25 cellular contexts compared by ENCODE assay signal in genomic region chr11:67516806-67517205, GRCh38. TPM values are rescaled to one million over a fixed set of nuclear protein-coding genes. Genes with fewer than 3 reads are reported as not detected.
DNase-seq lines count a peak whose midpoint lies in the region; ATAC-seq, FAIRE-seq and TF ChIP-seq lines count a peak whose summit lies in the region.
"Had no signal": no experiment of that assay in that cellular context is flagged by ENCODE, and none has a peak within 500 bp of the region (broad histone marks: within the 10 kb centered on the region; RNA-seq: fewer than 3 reads in every experiment).

No MANE protein-coding gene starts in this region.

- peak overlapping the region; percentile 50 for H3K9ac ChIP-seq in neuronal stem cell (ENCODE audit: low read depth, low read length, poor library complexity)
- H3K9ac ChIP-seq: BLaER1 treated with 17β-estradiol and CSF1 and Interleukin-3, amounts not matched to agents 10 nM and 100 nM had no signal

- H3K14ac ChIP-seq in neuronal stem cell (ENCODE audit: low read length) = no peak overlapping the region

- peak; percentile 74 for FAIRE-seq in HTR-8/SVneo (lab: Jason Lieb, UNC)
- FAIRE-seq: A549, G401.6, GM19239 had no signal

- no peak for DNase-seq in HTR-8/SVneo (ENCODE audit: insufficient read length, low spot score)
- DNase-seq in coronary artery (ENCODE audit: low spot score) = peak; percentile 55
- no peak for DNase-seq in neuronal stem cell (ENCODE audit: low spot score)
- peak; percentile 62 for DNase-seq in spleen
- no peak for DNase-seq in activated naive CD4-positive, alpha-beta T cell treated with Interleukin-2 at 50 U/mL for 16 hours
- DNase-seq in COLO668 (lab: John Stamatoyannopoulos, UW; ENCODE audit: unreplicated experiment) = no peak
- DNase-seq: 8988T, ACHN, AML-193, BE2C, Calu3, COR-L47, DMS153, DND-41, GOT3, H7, HCEC 1CT had no signal

- H3K4me1 ChIP-seq in neuronal stem cell (ENCODE audit: control insufficient read depth in 2 of 2, insufficient read depth in 1 of 2, low read depth in 1 of 2, low read length in 2 of 2) = no peaks in the 10 kb centered on the region
- H3K4me1 ChIP-seq in spleen = no peaks in the 10 kb centered on the region
- H3K4me1 ChIP-seq: A549; BE2C; BLaER1 treated with 17β-estradiol and CSF1 and Interleukin-3, amounts not matched to agents 10 nM and 100 nM had no signal

- TF ChIP-seq CTCF in coronary artery (IDR thresholded peaks at IDR 0.05) (no peak), spleen (IDR thresholded peaks at IDR 0.05 in 8 of 11, conservative IDR thresholded peaks at IDR 0.05 in 3 of 11) (no peak)

- peak overlapping the region; percentile 52 for H3K23ac ChIP-seq in neuronal stem cell (ENCODE audit: low read depth, low read length, poor library complexity)

- no peaks in the 10 kb centered on the region for H3K79me1 ChIP-seq in neuronal stem cell (ENCODE audit: low read depth, low read length)

- H3K27ac ChIP-seq in coronary artery (no peak overlapping the region), neuronal stem cell (replicated peaks; ENCODE audit: low read length) (no peak overlapping the region), spleen (no peak overlapping the region)
- H3K27ac ChIP-seq: A549; BLaER1 treated with 17β-estradiol and CSF1 and Interleukin-3, amounts not matched to agents 10 nM and 100 nM had no signal

- no peak overlapping the region for H4K91ac ChIP-seq in neuronal stem cell (ENCODE audit: low read depth, low read length, poor library complexity)

- no peak overlapping the region for H2AFZ ChIP-seq in neuronal stem cell (ENCODE audit: low read length)

- no peak overlapping the region for H3K4me2 ChIP-seq in neuronal stem cell (ENCODE audit: insufficient read depth, low read length, poor library complexity, severe bottlenecking)
- H3K4me2 ChIP-seq: A549; BLaER1 treated with 17β-estradiol and CSF1 and Interleukin-3, amounts not matched to agents 10 nM and 100 nM had no signal

- H3K18ac ChIP-seq in neuronal stem cell (ENCODE audit: low read length) = peak overlapping the region; percentile 71

- no peak overlapping the region for H4K8ac ChIP-seq in neuronal stem cell (ENCODE audit: low read depth, low read length)

- peak overlapping the region; percentile 14 for H2BK12ac ChIP-seq in neuronal stem cell (ENCODE audit: low read length)

- peak overlapping the region; percentile 6 for H2AK5ac ChIP-seq in neuronal stem cell (ENCODE audit: low read depth, low read length)

- no peak for TF ChIP-seq POLR2A in spleen (IDR thresholded peaks at IDR 0.05)

- no peak overlapping the region for H2BK120ac ChIP-seq in neuronal stem cell (ENCODE audit: low read depth, low read length)

- no peak overlapping the region for H2BK15ac ChIP-seq in neuronal stem cell (ENCODE audit: low read length)

- no peaks in the 10 kb centered on the region for H3K36me3 ChIP-seq in neuronal stem cell (replicated peaks in 1 of 2; ENCODE audit: control insufficient read depth in 2 of 2, insufficient read depth in 2 of 2, low read length in 2 of 2)
- no peaks in the 10 kb centered on the region for H3K36me3 ChIP-seq in spleen
- H3K36me3 ChIP-seq: BE2C; BLaER1 treated with 17β-estradiol and CSF1 and Interleukin-3, amounts not matched to agents 10 nM and 100 nM had no signal

- peaks cover 0 to 37% (median 5%) of the 10 kb centered on the region in 3 experiments for H3K27me3 ChIP-seq in neuronal stem cell (ENCODE audit: control insufficient read depth in 3 of 3, insufficient read depth in 3 of 3, low read depth in 1 of 3, low read length in 3 of 3)
- peaks cover 0 to 30% (median 0%) of the 10 kb centered on the region in 7 donors for H3K27me3 ChIP-seq in spleen (replicated peaks in 1 of 7)
- H3K27me3 ChIP-seq: BLaER1 treated with 17β-estradiol and CSF1 and Interleukin-3, amounts not matched to agents 10 nM and 100 nM had no signal

- no peak for ATAC-seq in HG02885 (IDR thresholded peaks at IDR 0.05; ENCODE audit: poor library complexity, unreplicated experiment)

- H3K4me3 ChIP-seq in coronary artery (no peak overlapping the region), neuronal stem cell (ENCODE audit: low read length in 2 of 2) (no peak overlapping the region), spleen (no peak overlapping the region)
- H3K4me3 ChIP-seq: A549; BLaER1 treated with 17β-estradiol and CSF1 and Interleukin-3, amounts not matched to agents 10 nM and 100 nM had no signal

- no peak overlapping the region for H3K4ac ChIP-seq in neuronal stem cell (ENCODE audit: low read length)

- no CpG with 5 or more reads among the region's 9 CpGs for WGBS in neuronal stem cell (ENCODE audit: extremely low coverage in 2 of 2, insufficient read length in 2 of 2, insufficient replicate concordance in 1 of 2), 2 donors
- 94 to 98% (median 95%) methylated on average over 6 to 9 of the region's 9 CpGs for WGBS in spleen, 5 donors

- intact Hi-C loops in spleen (cut with DNase I; ENCODE audit: low total_unique reads) = no loop called here

- no peaks in the 10 kb centered on the region for H3K9me3 ChIP-seq in neuronal stem cell (replicated peaks in 1 of 2; ENCODE audit: control insufficient read depth in 2 of 2, insufficient read depth in 1 of 2, low read depth in 1 of 2, low read length in 2 of 2)
- no peaks in the 10 kb centered on the region for H3K9me3 ChIP-seq in spleen
- H3K9me3 ChIP-seq: A549; BE2C; BLaER1 treated with 17β-estradiol and CSF1 and Interleukin-3, amounts not matched to agents 10 nM and 100 nM had no signal

- H2BK5ac ChIP-seq in neuronal stem cell (ENCODE audit: low read length) = no peak overlapping the region

RNA-seq across cellular contexts. Expression of gene CABP2, which starts 6.4 kb away (rescaled TPM):
- not detected for polyA plus RNA-seq in neuronal stem cell (2013, experiment 1 of 2)
- not detected for polyA plus RNA-seq in neuronal stem cell (2013, experiment 2 of 2)
- not detected for total RNA-seq in spleen
- not detected for polyA plus RNA-seq in spleen
- total RNA-seq: Calu3; CD4-positive, alpha-beta T cell; CD8-positive, alpha-beta memory T cell; H7 had no signal
- polyA plus RNA-seq: A549; CD14-positive monocyte; CD8-positive, alpha-beta memory T cell had no signal

RNA-seq across cellular contexts. Expression of gene CDK2AP2, which starts 8.8 kb away (rescaled TPM):
- polyA plus RNA-seq in neuronal stem cell (2013, experiment 1 of 2) = 32.9 TPM
- 30.1 TPM for polyA plus RNA-seq in neuronal stem cell (2013, experiment 2 of 2)
- total RNA-seq in spleen = 10 to 100 TPM; 32.9 to 49.9 (median 40.9) TPM
- 10 to 100 TPM; 35.6 to 57.1 (median 51.0) TPM for polyA plus RNA-seq in spleen

RNA-seq across cellular contexts. Expression of gene PITPNM1, which starts 11.6 kb away (rescaled TPM):
- polyA plus RNA-seq in neuronal stem cell (2013, experiment 1 of 2) = 54.3 TPM
- 53.2 TPM for polyA plus RNA-seq in neuronal stem cell (2013, experiment 2 of 2)
- 10 to 100 TPM; 42.5 to 86.9 (median 74.9) TPM for total RNA-seq in spleen
- polyA plus RNA-seq in spleen = 10 to 100 TPM; 17.8 to 67.0 (median 29.2) TPM

RNA-seq across cellular contexts. Expression of gene AIP, which starts 34.0 kb away (rescaled TPM):
- 39.8 TPM for polyA plus RNA-seq in neuronal stem cell (2013, experiment 1 of 2)
- 38.5 TPM for polyA plus RNA-seq in neuronal stem cell (2013, experiment 2 of 2)
- total RNA-seq in spleen = 10 to 100 TPM; 72.2 to 95.8 (median 88.1) TPM
- polyA plus RNA-seq in spleen = 100 to 1,000 TPM; 135 to 146 (median 141) TPM

RNA-seq across cellular contexts. Expression of gene TMEM134, which starts 47.8 kb away (rescaled TPM):
- polyA plus RNA-seq in neuronal stem cell (2013, experiment 1 of 2) = 76.5 TPM
- 73.2 TPM for polyA plus RNA-seq in neuronal stem cell (2013, experiment 2 of 2)
- 100 to 1,000 TPM in 3 of 7 donors, 10 to 100 TPM in 4; 48.5 to 192 (median 66.6) TPM for total RNA-seq in spleen
- 100 to 1,000 TPM in 1 of 3 donors, 10 to 100 TPM in 2; 94.6 to 123 (median 95.1) TPM for polyA plus RNA-seq in spleen

Comparison
In these comparisons a context has a peak if more than half of its experiments do, and no peak if none do; other contexts are left out.
1. DNase-seq: peak in coronary artery (single experiment) and spleen (single experiment); none in HTR-8/SVneo (single experiment), neuronal stem cell (single experiment), activated naive CD4-positive, alpha-beta T cell treated with Interleukin-2 at 50 U/mL for 16 hours (single experiment) and COLO668 (single experiment).